22 cellular contexts compared by ENCODE assay signal in the genomic region with DNA sequence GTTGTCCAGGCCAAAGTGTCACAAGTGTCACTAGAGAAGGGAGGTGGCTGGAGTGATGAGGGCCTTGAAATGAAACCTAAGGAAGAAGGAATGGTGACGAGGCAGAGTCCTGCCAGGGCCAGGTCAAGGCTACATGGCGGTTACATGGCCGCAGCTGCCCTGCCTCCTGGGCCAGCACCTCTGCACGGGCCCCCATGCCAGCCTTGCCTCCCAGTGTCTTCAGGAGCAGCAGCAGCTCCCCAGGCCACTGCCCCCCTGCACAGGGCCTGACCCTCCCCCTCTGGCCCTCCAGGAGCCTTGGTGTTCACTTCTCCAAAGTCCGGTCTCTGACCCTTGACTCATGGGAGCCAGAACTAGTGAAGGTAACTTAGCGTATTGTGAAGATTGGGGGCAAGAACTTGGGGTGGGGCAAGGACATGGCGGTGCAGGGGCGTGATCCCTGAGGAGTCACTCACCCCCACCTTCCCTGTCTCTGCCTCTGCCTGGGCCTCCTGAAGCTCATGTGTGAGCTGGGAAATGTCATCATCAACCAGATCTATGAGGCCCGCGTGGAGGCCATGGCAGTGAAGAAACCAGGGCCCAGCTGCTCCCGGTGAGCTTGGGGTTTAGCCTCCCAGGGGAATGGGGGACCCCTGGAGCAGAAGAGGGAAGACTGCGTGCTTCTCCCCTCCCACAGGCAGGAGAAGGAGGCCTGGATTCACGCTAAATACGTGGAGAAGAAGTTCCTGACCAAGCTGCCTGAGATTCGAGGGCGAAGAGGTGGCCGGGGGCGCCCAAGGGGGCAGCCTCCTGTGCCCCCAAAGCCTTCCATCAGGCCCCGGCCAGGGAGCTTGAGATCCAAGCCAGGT. TPM values are rescaled to one million over a fixed set of nuclear protein-coding genes. Genes with fewer than 3 reads are reported as not detected.
DNase-seq lines count a peak whose midpoint lies in the region; ATAC-seq, FAIRE-seq and TF ChIP-seq lines count a peak whose summit lies in the region.
"Had no signal": no experiment of that assay in that cellular context is flagged by ENCODE, and none has a peak within 500 bp of the region (broad histone marks: within the 10 kb centered on the region; RNA-seq: fewer than 3 reads in every experiment).

No MANE protein-coding gene starts in this region.

- TF ChIP-seq CTCF in A549 (IDR thresholded peaks at IDR 0.05): no peak
- TF ChIP-seq CTCF in CD8-positive, alpha-beta T cell (IDR thresholded peaks at IDR 0.05): no peak
- no peak for TF ChIP-seq CTCF in adrenal gland (IDR thresholded peaks at IDR 0.05)
- TF ChIP-seq CTCF in nephron (IDR thresholded peaks at IDR 0.05; ENCODE audit: unreplicated experiment in 3 of 3): no peak
- no peak for TF ChIP-seq CTCF in right atrium auricular region (IDR thresholded peaks at IDR 0.05)

- TF ChIP-seq EP300 in A549 (IDR thresholded peaks at IDR 0.05): no peak

- DNase-seq in A549 (ENCODE audit: low read depth in 1 of 2, low spot score in 1 of 2) (no peak), adrenal gland (peak in 4 of 7 donors; percentile 44 to 64 (median 52)), ecto neural progenitor cell (ENCODE audit: low spot score) (no peak), right atrium auricular region (ENCODE audit: low spot score) (no peak)
- DNase-seq in CD8-positive, alpha-beta T cell: no peak
- DNase-seq in stimulated activated CD4-positive, alpha-beta T cell treated with anti-CD3 and anti-CD28 coated beads, Interleukin-4, amount 100 ng/mL, for 24 hours: no peak
- DNase-seq: activated CD4-positive, alpha-beta T cell treated with anti-CD3 and anti-CD28 coated beads, Interleukin-2, amount 10 ng/mL, durations not matched to agents 7 days and 5 days; COR-L47; NCI-H2029 treated with DMSO at 0.1 percent for 48 hours; stimulated activated CD4-positive, alpha-beta T cell treated with anti-CD3 and anti-CD28 coated beads, Interleukin-15, amount 100 ng/mL, for 24 hours had no signal

- ATAC-seq in A549: no peak
- no peak for ATAC-seq in CD8-positive, alpha-beta T cell
- no peak for ATAC-seq in HG02970 (IDR thresholded peaks at IDR 0.05; ENCODE audit: low FRiP score, unreplicated experiment)
- ATAC-seq: gastroesophageal sphincter, SK-N-SH treated with all-trans-retinoic acid at 6 μM for 48 hours had no signal

- 91% methylated on average over 19 of the region's 19 CpGs for WGBS in A549 (ENCODE audit: missing lambda C conversion rate)
- 36 to 66% (median 60%) methylated on average over 10 to 19 of the region's 19 CpGs for WGBS in adrenal gland, 4 donors

- no peaks in the 10 kb centered on the region for H3K9me3 ChIP-seq in A549
- no peaks in the 10 kb centered on the region for H3K9me3 ChIP-seq in CD8-positive, alpha-beta T cell (ENCODE audit: low read length)
- no peaks in the 10 kb centered on the region for H3K9me3 ChIP-seq in adrenal gland (replicated peaks in 1 of 3)
- no peaks in the 10 kb centered on the region for H3K9me3 ChIP-seq in right atrium auricular region
- H3K9me3 ChIP-seq: gastroesophageal sphincter, tibial nerve had no signal

- H3K4me1 ChIP-seq in A549 (peaks cover 24% of the 10 kb centered on the region), adrenal gland (replicated peaks in 1 of 2) (peaks cover 20 to 42% of the 10 kb centered on the region in 2 donors), right atrium auricular region (peaks cover 0 to 39% of the 10 kb centered on the region in 2 donors)
- H3K4me1 ChIP-seq in CD8-positive, alpha-beta T cell (ENCODE audit: insufficient read depth, low read length): peaks cover 29% of the 10 kb centered on the region

- no peaks in the 10 kb centered on the region for H3K9me3 Mint-ChIP-seq in CD8-positive, alpha-beta T cell
- H3K9me3 Mint-ChIP-seq in nephron: no peaks in the 10 kb centered on the region
- H3K9me3 Mint-ChIP-seq: activated CD4-positive, alpha-beta T cell treated with anti-CD3 and anti-CD28 coated beads, Interleukin-2, amount 10 ng/mL, durations not matched to agents 7 days and 5 days had no signal

- TF ChIP-seq POLR2A in A549 (IDR thresholded peaks at IDR 0.05; ENCODE audit: low read length) (peak; percentile 27), adrenal gland (IDR thresholded peaks at IDR 0.05) (no peak)

- peak overlapping the region; percentile 37 for H3K27ac Mint-ChIP-seq in CD8-positive, alpha-beta T cell
- H3K27ac Mint-ChIP-seq in nephron: peak overlapping the region in 2 of 3 experiments; percentile 66 to 94
- H3K27ac Mint-ChIP-seq: activated naive CD8-positive, alpha-beta T cell had no signal

- intact Hi-C loops in CD8-positive, alpha-beta T cell (cut with DNase I, micrococcal nuclease): no loop called here
- intact Hi-C loops in adrenal gland (cut with DNase I): no loop called here

- peaks cover 66% of the 10 kb centered on the region for H3K36me3 Mint-ChIP-seq in CD8-positive, alpha-beta T cell
- no peaks in the 10 kb centered on the region for H3K36me3 Mint-ChIP-seq in nephron (ENCODE audit: low read depth)
- H3K36me3 Mint-ChIP-seq: activated naive CD8-positive, alpha-beta T cell had no signal

- H3K27me3 ChIP-seq in CD8-positive, alpha-beta T cell (ENCODE audit: insufficient read depth, low read length): no peaks in the 10 kb centered on the region
- H3K27me3 ChIP-seq in adrenal gland: no peaks in the 10 kb centered on the region
- no peaks in the 10 kb centered on the region for H3K27me3 ChIP-seq in right atrium auricular region
- H3K27me3 ChIP-seq: neutrophil, tibial nerve had no signal

- H3K27ac ChIP-seq in A549 (no peak overlapping the region), adrenal gland (peak overlapping the region in 1 of 5 donors; percentile 60), right atrium auricular region (no peak overlapping the region)
- H3K27ac ChIP-seq in CD8-positive, alpha-beta T cell (ENCODE audit: low read depth, low read length): no peak overlapping the region
- H3K27ac ChIP-seq: neutrophil had no signal

- no peak for TF ChIP-seq RAD21 in A549 (conservative IDR thresholded peaks at IDR 0.05 in 1 of 2, IDR thresholded peaks at IDR 0.05 in 1 of 2)

- POLR2A ChIA-PET in A549 (lab: Yijun Ruan, JAX): interaction anchor here (3.3 kb wide), 1 partner anchor 18 kb away, joined by 12 read pairs; no protein-coding TSS in a partner anchor
- POLR2A ChIA-PET in CD8-positive, alpha-beta T cell (lab: Charles Lee): interaction anchor here (1.1 to 4.7 kb wide), 3 partner anchors 11 to 166 kb away, joined by 3 to 49 read pairs (median 4); partner anchors contain the start of gene ACAP1

- no peak overlapping the region for H3K4me2 ChIP-seq in A549

- H3K4me3 ChIP-seq in A549: no peak overlapping the region
- no peak overlapping the region for H3K4me3 ChIP-seq in CD8-positive, alpha-beta T cell (ENCODE audit: low read depth, low read length)
- H3K4me3 ChIP-seq in adrenal gland: no peak overlapping the region
- H3K4me3 ChIP-seq in right atrium auricular region: no peak overlapping the region
- H3K4me3 ChIP-seq: gastroesophageal sphincter, tibial nerve had no signal

- no peaks in the 10 kb centered on the region for H3K27me3 Mint-ChIP-seq in CD8-positive, alpha-beta T cell (ENCODE audit: low read depth)
- H3K27me3 Mint-ChIP-seq in nephron (ENCODE audit: low read depth): peaks cover 13% of the 10 kb centered on the region
- H3K27me3 Mint-ChIP-seq: activated CD4-positive, alpha-beta T cell treated with anti-CD3 and anti-CD28 coated beads, Interleukin-2, amount 10 ng/mL, durations not matched to agents 7 days and 5 days; activated naive CD8-positive, alpha-beta T cell had no signal

- CTCF ChIA-PET in A549 (lab: Yijun Ruan, JAX): interaction anchor here (1.0 to 18.5 kb wide), 11 partner anchors 17 to 213 kb away, joined by 3 to 433 read pairs (median 5); partner anchors contain the start of genes ACADVL, ACAP1, NEURL4 and SLC2A4
- CTCF ChIA-PET in CD8-positive, alpha-beta T cell (lab: Charles Lee): interaction anchor here (0.8 to 5.2 kb wide), 8 partner anchors 8 to 127 kb away, joined by 3 to 47 read pairs (median 7); partner anchors contain the start of gene ACAP1

- no peak overlapping the region for H3K4me3 Mint-ChIP-seq in CD8-positive, alpha-beta T cell
- peak overlapping the region; percentile 49 to 63 (median 53) for H3K4me3 Mint-ChIP-seq in nephron
- H3K4me3 Mint-ChIP-seq: activated CD4-positive, alpha-beta T cell treated with anti-CD3 and anti-CD28 coated beads, Interleukin-2, amount 10 ng/mL, durations not matched to agents 7 days and 5 days; activated naive CD8-positive, alpha-beta T cell had no signal

- H3K4me1 Mint-ChIP-seq in CD8-positive, alpha-beta T cell (ENCODE audit: low read depth): peaks cover 38% of the 10 kb centered on the region
- H3K4me1 Mint-ChIP-seq in nephron: peaks cover 36% of the 10 kb centered on the region

- FAIRE-seq in A549 (lab: Jason Lieb, UNC): no peak
- FAIRE-seq: bronchial epithelial cell, GM18507 had no signal

- peaks cover 48% of the 10 kb centered on the region for H3K36me3 ChIP-seq in CD8-positive, alpha-beta T cell (ENCODE audit: insufficient read depth, low read length)
- H3K36me3 ChIP-seq in adrenal gland (replicated peaks in 1 of 2) (no peaks in the 10 kb centered on the region), right atrium auricular region (no peaks in the 10 kb centered on the region)
- H3K36me3 ChIP-seq: gastroesophageal sphincter, tibial nerve had no signal

RNA-seq across cellular contexts. Expression of gene KCTD11, which starts 4.1 kb away (rescaled TPM):
- polyA plus RNA-seq in A549 (2011; rRNA removed): 6.1 and 7.0 TPM in 2 replicates
- 4.9 and 7.7 TPM in 2 replicates for polyA plus RNA-seq in A549 (2012; cell fraction: cytosol; rRNA removed)
- 11.1 and 14.7 TPM in 2 replicates for polyA plus RNA-seq in A549 (2012; cell fraction: nucleus; rRNA removed)
- 9.6 to 10.7 TPM (median 10.3 TPM) in 3 replicates for polyA plus RNA-seq in A549 (2017; fragmentation: RNase III; extraction: RNeasy Plus Mini Kit Qiagen cat#74134 plus additional on column Dnase treatment)
- polyA minus RNA-seq in A549 (2011; rRNA and poly(A)+ RNA removed): 6.9 and 8.8 TPM in 2 replicates
- total RNA-seq in CD8-positive, alpha-beta T cell: 1 to 10 TPM; 1.4 to 1.8 TPM
- 10 to 100 TPM in 5 of 8 donors, 1 to 10 TPM in 3; 6.8 to 13.8 (median 11.6) TPM for total RNA-seq in adrenal gland
- 1 to 10 TPM; 5.2 to 10.0 (median 7.1) TPM for polyA plus RNA-seq in adrenal gland
- total RNA-seq in right atrium auricular region: 1 to 10 TPM; 4.2 to 6.9 TPM

RNA-seq across cellular contexts. Expression of gene TMEM95, which starts 7.1 kb away (rescaled TPM):
- polyA plus RNA-seq in A549 (2011; rRNA removed) (not detected in 2 replicates), A549 (2017; fragmentation: RNase III; extraction: RNeasy Plus Mini Kit Qiagen cat#74134 plus additional on column Dnase treatment) (not detected in 3 replicates), adrenal gland (not detected)
- not detected in 2 replicates for polyA plus RNA-seq in A549 (2012; cell fraction: cytosol; rRNA removed)
- polyA plus RNA-seq in A549 (2012; cell fraction: nucleus; rRNA removed): not detected in 2 replicates
- polyA minus RNA-seq in A549 (2011; rRNA and poly(A)+ RNA removed): not detected in 2 replicates
- total RNA-seq in CD8-positive, alpha-beta T cell: not detected
- total RNA-seq in adrenal gland (not detected), right atrium auricular region (not detected)
- total RNA-seq: bronchial epithelial cell, Daoy, gastroesophageal sphincter, mesenteric fat pad, NCI-H460, tibial nerve had no signal

RNA-seq across cellular contexts. Expression of gene ACAP1, which starts 11.5 kb away (rescaled TPM):
- polyA plus RNA-seq in A549 (2011; rRNA removed) (0.03 and 0.41 TPM in 2 replicates), A549 (2017; fragmentation: RNase III; extraction: RNeasy Plus Mini Kit Qiagen cat#74134 plus additional on column Dnase treatment) (1.3 to 2.1 TPM (median 1.4 TPM) in 3 replicates), adrenal gland (10 to 100 TPM in 2 of 3 donors, 1 to 10 TPM in 1; 2.1 to 54.1 (median 21.9) TPM)
- polyA plus RNA-seq in A549 (2012; cell fraction: cytosol; rRNA removed): 1.5 TPM in 2 replicates
- 0.55 and 1.5 TPM in 2 replicates for polyA plus RNA-seq in A549 (2012; cell fraction: nucleus; rRNA removed)
- polyA minus RNA-seq in A549 (2011; rRNA and poly(A)+ RNA removed): not detected in 2 replicates
- 100 to 1,000 TPM; 432 to 451 TPM for total RNA-seq in CD8-positive, alpha-beta T cell
- total RNA-seq in adrenal gland (10 to 100 TPM in 4 of 8 donors, 1 to 10 TPM in 4; 2.9 to 54.7 (median 10.8) TPM), right atrium auricular region (1 to 10 TPM; 5.1 to 6.7 TPM)

RNA-seq across cellular contexts. Expression of gene NEURL4, which starts 18.7 kb away (rescaled TPM):
- polyA plus RNA-seq in A549 (2011; rRNA removed): 12.2 and 18.3 TPM in 2 replicates
- polyA plus RNA-seq in A549 (2012; cell fraction: cytosol; rRNA removed): 30.8 and 32.2 TPM in 2 replicates
- 199 and 235 TPM in 2 replicates for polyA plus RNA-seq in A549 (2012; cell fraction: nucleus; rRNA removed)
- 44.2 to 50.4 TPM (median 47.5 TPM) in 3 replicates for polyA plus RNA-seq in A549 (2017; fragmentation: RNase III; extraction: RNeasy Plus Mini Kit Qiagen cat#74134 plus additional on column Dnase treatment)
- polyA minus RNA-seq in A549 (2011; rRNA and poly(A)+ RNA removed): 34.8 and 46.0 TPM in 2 replicates
- 10 to 100 TPM; 29.1 to 32.2 TPM for total RNA-seq in CD8-positive, alpha-beta T cell
- 10 to 100 TPM; 10.4 to 46.9 (median 25.9) TPM for total RNA-seq in adrenal gland
- polyA plus RNA-seq in adrenal gland: 100 to 1,000 TPM in 1 of 3 donors, 10 to 100 TPM in 1, 1 to 10 TPM in 1; 8.7 to 111 (median 45.5) TPM
- 10 to 100 TPM in 1 of 2 donors, 1 to 10 TPM in 1; 9.5 to 12.8 TPM for total RNA-seq in right atrium auricular region

RNA-seq across cellular contexts. Expression of gene GPS2, which starts 32.7 kb away (rescaled TPM):
- 48.5 and 61.7 TPM in 2 replicates for polyA plus RNA-seq in A549 (2011; rRNA removed)
- polyA plus RNA-seq in A549 (2012; cell fraction: cytosol; rRNA removed): 148 and 175 TPM in 2 replicates
- polyA plus RNA-seq in A549 (2012; cell fraction: nucleus; rRNA removed): 219 and 250 TPM in 2 replicates
- polyA plus RNA-seq in A549 (2017; fragmentation: RNase III; extraction: RNeasy Plus Mini Kit Qiagen cat#74134 plus additional on column Dnase treatment): 147 to 171 TPM (median 158 TPM) in 3 replicates
- 83.2 and 83.3 TPM in 2 replicates for polyA minus RNA-seq in A549 (2011; rRNA and poly(A)+ RNA removed)
- total RNA-seq in CD8-positive, alpha-beta T cell: 100 to 1,000 TPM; 128 to 132 TPM
- 100 to 1,000 TPM in 4 of 8 donors, 10 to 100 TPM in 4; 69.1 to 124 (median 101) TPM for total RNA-seq in adrenal gland
- polyA plus RNA-seq in adrenal gland: 100 to 1,000 TPM; 167 to 196 (median 191) TPM
- 10 to 100 TPM; 80.4 to 97.0 TPM for total RNA-seq in right atrium auricular region

Comparison
In these comparisons a context has a peak if more than half of its experiments do, and no peak if none do; other contexts are left out.
1. DNase-seq: peak in adrenal gland (4 of 7); none in A549 (0 of 2), CD8-positive, alpha-beta T cell (0 of 7), stimulated activated CD4-positive, alpha-beta T cell treated with anti-CD3 and anti-CD28 coated beads, Interleukin-4, amount 100 ng/mL, for 24 hours (single experiment), ecto neural progenitor cell (single experiment) and right atrium auricular region (single experiment).
2. RNA of gene ACAP1, which starts 11.5 kb away (total RNA-seq): 432 to 451 TPM in CD8-positive, alpha-beta T cell; 2.9 to 54.7 TPM in adrenal gland and 5.1 to 6.7 TPM in right atrium auricular region; every median in the first group is over 4 times any median in the second.